In the genomic region with DNA sequence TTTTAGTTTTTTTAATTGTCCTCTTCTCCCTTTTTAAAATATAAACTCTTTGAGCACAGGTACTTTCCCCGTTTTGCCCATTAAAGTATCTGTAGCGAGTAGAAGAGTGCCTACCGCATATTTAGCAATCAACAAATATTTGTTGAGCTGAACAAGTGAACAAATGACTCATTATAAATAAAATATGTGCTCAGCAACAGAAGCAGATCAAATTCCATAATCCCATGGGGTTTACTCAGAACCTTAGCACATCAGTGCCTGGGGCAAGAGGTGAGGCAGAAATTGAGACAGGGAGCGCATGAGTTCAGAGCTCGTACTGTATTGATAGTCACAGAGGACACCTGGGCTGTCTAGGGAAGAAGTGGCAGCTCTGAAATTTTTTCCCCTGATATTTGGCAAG, we compare ENCODE assay signal across 15 cellular contexts.
DNase-seq lines count a peak whose midpoint lies in the region; ATAC-seq, FAIRE-seq and TF ChIP-seq lines count a peak whose summit lies in the region.
"Had no signal": no experiment of that assay in that cellular context is flagged by ENCODE, and none has a peak within 500 bp of the region (broad histone marks: within the 10 kb centered on the region; RNA-seq: fewer than 3 reads in every experiment).

No MANE protein-coding gene starts in this region.

- peaks cover 25% of the 10 kb centered on the region for H3K4me1 ChIP-seq in keratinocyte (ENCODE audit: control insufficient read depth, extremely low read depth, insufficient read depth, low read length)
- H3K4me1 ChIP-seq: esophagus muscularis mucosa had no signal

- TF ChIP-seq CTCF in keratinocyte (optimal IDR thresholded peaks at IDR 0.05 in 1 of 3, IDR thresholded peaks at IDR 0.05 in 1 of 3, conservative IDR thresholded peaks at IDR 0.05 in 1 of 3; ENCODE audit: extremely low read depth in 1 of 3, insufficient read depth in 2 of 3, low read length in 3 of 3) (no peak), lower leg skin (IDR thresholded peaks at IDR 0.05) (no peak), GM13977 (IDR thresholded peaks at IDR 0.05; ENCODE audit: extremely low read depth, insufficient read depth, missing control alignments) (no peak)

- H4K20me1 ChIP-seq in keratinocyte (ENCODE audit: control insufficient read depth, extremely low read depth, insufficient read depth, low read length) = no peaks in the 10 kb centered on the region

- in situ Hi-C loops in GM13977 (cut with MboI; ENCODE audit: low pct_unique_long_range_greater_than_20kb, low sequenced_read_pairs, unreplicated experiment) = no loop called here

- ATAC-seq in HG02588 (IDR thresholded peaks at IDR 0.05; ENCODE audit: unreplicated experiment) = no peak
- ATAC-seq: stimulated activated naive CD8-positive, alpha-beta T cell treated with anti-CD3 and anti-CD28 coated beads, Interleukin-15, amount 100 ng/mL, for 72 hours had no signal

- dilution Hi-C loops in keratinocyte (cut with MboI; ENCODE audit: extremely low pct_ligation_motif_present, low sequenced_read_pairs) = no loop called here

- intact Hi-C loops in lower leg skin (cut with DNase I; ENCODE audit: low total_unique reads) = no loop called here

- H3K4me3 ChIP-seq in keratinocyte (ENCODE audit: control insufficient read depth in 2 of 3, extremely low read depth in 1 of 3, insufficient read depth in 2 of 3, low read depth in 1 of 3, low read length in 3 of 3) = no peak overlapping the region
- H3K4me3 ChIP-seq in lower leg skin (ENCODE audit: low read depth, poor library complexity, severe bottlenecking) = no peak overlapping the region
- H3K4me3 ChIP-seq: coronary artery, esophagus muscularis mucosa had no signal

- H3K27ac ChIP-seq in keratinocyte (ENCODE audit: control insufficient read depth, insufficient read depth, low read length) = peak overlapping the region; percentile 13
- H3K27ac ChIP-seq: coronary artery, esophagus muscularis mucosa had no signal

- no peaks in the 10 kb centered on the region for H3K27me3 ChIP-seq in keratinocyte (ENCODE audit: control insufficient read depth, extremely low read depth, insufficient read depth, low read length)
- H3K27me3 ChIP-seq: esophagus muscularis mucosa had no signal

- no peak overlapping the region for H2AFZ ChIP-seq in keratinocyte (ENCODE audit: control insufficient read depth, low read length)

- no peaks in the 10 kb centered on the region for H3K9me3 ChIP-seq in keratinocyte (ENCODE audit: control insufficient read depth, low read depth, low read length)

- no peak overlapping the region for H3K9ac ChIP-seq in keratinocyte (ENCODE audit: control insufficient read depth, extremely low read depth, insufficient read depth, low read length)

- peak; percentile 94 for DNase-seq in DMS53 (lab: John Stamatoyannopoulos, UW)
- DNase-seq in NCI-H1436 (lab: John Stamatoyannopoulos, UW) = peak; percentile 82
- peak; percentile 90 for DNase-seq in NCI-H748 (lab: John Stamatoyannopoulos, UW; ENCODE audit: unreplicated experiment)
- peak; percentile 40 for DNase-seq in keratinocyte (ENCODE audit: low read depth, low spot score)
- DNase-seq in AG20443 (ENCODE audit: low spot score) = no peak
- DNase-seq in lower leg skin (ENCODE audit: low spot score in 2 of 2) = no peak
- no peak for DNase-seq in GM13977 (ENCODE audit: low spot score)
- DNase-seq: activated B cell treated with CpG ODN at 0.5 μM for 24 hours; activated T-cell treated with anti-CD3 and anti-CD28 coated beads, Interleukin-2, amount 50 U/mL, for 1 hour; GDM1; HCEC 1CT; stimulated activated naive CD8-positive, alpha-beta T cell treated with anti-CD3 and anti-CD28 coated beads, Interleukin-15, amount 100 ng/mL, for 72 hours had no signal

- H3K4me2 ChIP-seq in keratinocyte (ENCODE audit: control insufficient read depth, extremely low read depth, insufficient read depth, low read depth, low read length) = no peak overlapping the region

- H3K9me1 ChIP-seq in keratinocyte (ENCODE audit: control insufficient read depth, extremely low read depth, insufficient read depth, low read length) = peaks cover 3% of the 10 kb centered on the region

- TF ChIP-seq POLR2A in lower leg skin (IDR thresholded peaks at IDR 0.05) = no peak

- H3K79me2 ChIP-seq in keratinocyte (ENCODE audit: control insufficient read depth, insufficient read depth, low read length) = no peaks in the 10 kb centered on the region

- 74 to 75% methylated on average over 5 of the region's 5 CpGs for WGBS in lower leg skin, 2 donors

- no peaks in the 10 kb centered on the region for H3K36me3 ChIP-seq in keratinocyte (ENCODE audit: control insufficient read depth in 2 of 2, extremely low read depth in 1 of 2, insufficient read depth in 2 of 2, low read length in 2 of 2)
- H3K36me3 ChIP-seq: esophagus muscularis mucosa had no signal

- FAIRE-seq in keratinocyte (lab: Jason Lieb, UNC) = no peak

Comparison
In these comparisons a context has a peak if more than half of its experiments do, and no peak if none do; other contexts are left out.
1. DNase-seq: peak in DMS53 (single experiment), NCI-H1436 (single experiment), NCI-H748 (single experiment) and keratinocyte (single experiment); none in AG20443 (single experiment), lower leg skin (0 of 2) and GM13977 (single experiment).